In genomic region chr14:95240859-95241813, GRCh38 we compare ENCODE assay signal across 22 cellular contexts.
DNase-seq lines count a peak whose midpoint lies in the region; ATAC-seq and TF ChIP-seq lines count a peak whose summit lies in the region.
"Had no signal": no experiment of that assay in that cellular context is flagged by ENCODE, and none has a peak within 500 bp of the region (broad histone marks: within the 10 kb centered on the region; RNA-seq: fewer than 3 reads in every experiment).

No MANE protein-coding gene starts in this region.

- H3K9me3 ChIP-seq in upper lobe of left lung: no peaks in the 10 kb centered on the region
- H3K9me3 ChIP-seq: transverse colon had no signal

- DNase-seq in ELF-1 (ENCODE audit: low read depth, low spot score): peak; percentile 58
- peak; percentile 29 for DNase-seq in NCI-H526 treated with DMSO at 0.1 percent for 48 hours (lab: John Stamatoyannopoulos, UW)
- peak; percentile 30 for DNase-seq in fibroblast of peridontal ligament (ENCODE audit: extremely low read depth)
- DNase-seq in renal cortical epithelial cell (ENCODE audit: low read depth): peak; percentile 60
- DNase-seq in RWPE1 (ENCODE audit: low spot score): no peak
- no peak for DNase-seq in upper lobe of left lung
- DNase-seq in NCI-H69 (lab: John Stamatoyannopoulos, UW): no peak
- DNase-seq: activated CD4-positive, alpha-beta T cell treated with anti-CD3 and anti-CD28 coated beads for 4 hours; activated effector memory CD4-positive, alpha-beta T cell treated with Interleukin-2 at 50 U/mL for 16 hours; activated naive CD8-positive, alpha-beta T cell treated with anti-CD3 and anti-CD28 coated beads, Interleukin-2, amount 10 ng/mL, durations not matched to agents 7 days and 5 days; activated T-cell treated with anti-CD3 and anti-CD28 coated beads for 4 hours; CD4-positive, CD25-positive, alpha-beta regulatory T cell; dorsolateral prefrontal cortex; H9; left ventricle myocardium superior; midbrain; naive thymus-derived CD4-positive, alpha-beta T cell; NCI-H1105; NCI-H2029; transverse colon had no signal

- no peak for TF ChIP-seq CTCF in RWPE1 (conservative IDR thresholded peaks at IDR 0.05; ENCODE audit: low read depth)
- no peak for TF ChIP-seq CTCF in upper lobe of left lung (IDR thresholded peaks at IDR 0.05)

- TF ChIP-seq POLR2A in upper lobe of left lung (IDR thresholded peaks at IDR 0.05): no peak

- H3K27ac ChIP-seq in RWPE1: no peak overlapping the region
- H3K27ac ChIP-seq in upper lobe of left lung: no peak overlapping the region
- H3K27ac ChIP-seq: transverse colon, VCaP had no signal

- H3K36me3 ChIP-seq in upper lobe of left lung: no peaks in the 10 kb centered on the region
- H3K36me3 ChIP-seq: transverse colon had no signal

- no peaks in the 10 kb centered on the region for H3K27me3 ChIP-seq in upper lobe of left lung
- H3K27me3 ChIP-seq: dorsolateral prefrontal cortex, transverse colon had no signal

- POLR2A ChIA-PET in RWPE1 (lab: Yijun Ruan, JAX; ENCODE audit: low non-redundant PET): no interaction called here

- CTCF ChIA-PET in RWPE1 (lab: Yijun Ruan, JAX): interaction anchor here (0.6 kb wide), 1 partner anchor 9 kb away, joined by 3 read pairs; no protein-coding TSS in a partner anchor

- ATAC-seq in upper lobe of left lung (ENCODE audit: low FRiP score in 2 of 2): no peak
- ATAC-seq: left ventricle myocardium superior; naive thymus-derived CD4-positive, alpha-beta T cell had no signal

- no peak overlapping the region for H3K4me3 ChIP-seq in upper lobe of left lung
- H3K4me3 ChIP-seq: dorsolateral prefrontal cortex, smooth muscle cell, transverse colon had no signal

- WGBS in upper lobe of left lung, 2 donors: 73 to 79% methylated on average over 6 of the region's 6 CpGs

- TF ChIP-seq EP300 in upper lobe of left lung (IDR thresholded peaks at IDR 0.05): no peak

- H3K4me1 ChIP-seq in upper lobe of left lung: no peaks in the 10 kb centered on the region

Comparison
In these comparisons a context has a peak if more than half of its experiments do, and no peak if none do; other contexts are left out.
1. DNase-seq: peak in ELF-1 (single experiment), NCI-H526 treated with DMSO at 0.1 percent for 48 hours (single experiment), fibroblast of peridontal ligament (single experiment) and renal cortical epithelial cell (single experiment); none in RWPE1 (single experiment), upper lobe of left lung (0 of 2) and NCI-H69 (single experiment).